11 cellular contexts compared by ENCODE assay signal in the genomic region with DNA sequence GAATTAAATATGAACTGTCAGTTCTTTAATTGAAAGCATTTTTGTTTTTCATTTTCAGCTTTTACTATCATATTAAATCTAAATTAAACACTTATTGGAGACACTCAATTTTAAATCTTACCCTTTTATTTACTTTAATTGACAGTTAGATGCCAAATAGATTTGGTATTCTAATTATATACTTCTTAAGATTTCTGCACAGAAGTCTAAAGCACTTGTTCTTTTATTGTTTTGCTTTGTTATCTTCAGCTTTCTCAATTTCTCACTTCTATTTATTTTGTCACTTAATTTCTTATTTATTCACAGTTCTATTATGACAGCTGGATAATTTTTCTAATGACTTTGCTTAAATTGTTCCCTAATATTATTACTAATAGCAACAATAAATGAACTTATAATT.
"Had no signal": no experiment of that assay in that cellular context is flagged by ENCODE, and none has a peak within 500 bp of the region (broad histone marks: within the 10 kb centered on the region; RNA-seq: fewer than 3 reads in every experiment).

No MANE protein-coding gene starts in this region.

- H3K4me1 ChIP-seq: HAP-1 had no signal

- FAIRE-seq: H1, H54 had no signal

- H2AFZ ChIP-seq: GM23248, GM23338 had no signal

- H3K4me2 ChIP-seq: GM23338 had no signal

- H3K27ac ChIP-seq: GM23248 had no signal

- H3K9me3 ChIP-seq: HAP-1 had no signal

- H3K4me3 ChIP-seq: GM23248, GM23338, HAP-1 had no signal

- H3K9ac ChIP-seq: GM23248 had no signal

- H3K36me3 ChIP-seq: HAP-1 had no signal

- DNase-seq: GM23248, GOT3, H7, H9, HCEC 1CT, HFFc6 had no signal

- ATAC-seq: GM23338, HCT116 had no signal
